ENCODE assay signal across 8 cellular contexts in the genomic region with DNA sequence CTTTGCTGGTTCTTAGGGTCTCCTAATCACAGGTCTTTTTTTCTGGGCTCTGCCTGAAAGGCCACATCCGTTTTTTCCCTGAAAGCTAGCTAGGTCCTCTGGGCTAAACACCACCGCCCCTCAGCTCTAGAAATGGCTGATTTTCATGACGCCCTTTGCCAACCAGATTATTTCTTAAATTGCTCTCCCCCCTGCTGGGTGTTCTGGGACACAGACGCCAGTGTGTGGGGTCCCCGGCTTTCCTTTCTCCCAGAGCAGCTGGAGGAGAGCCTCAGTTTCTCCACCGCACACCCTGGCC. TPM values are rescaled to one million over a fixed set of nuclear protein-coding genes. Genes with fewer than 3 reads are reported as not detected.
A peak's percentile ranks its signal among the peaks of the same experiment; 100 is the strongest.
DNase-seq lines count a peak whose midpoint lies in the region; ATAC-seq and TF ChIP-seq lines count a peak whose summit lies in the region.

No MANE protein-coding gene starts in this region.

- peak; percentile 31 for DNase-seq in GM03348 (ENCODE audit: low spot score)
- DNase-seq in SJSA1 (ENCODE audit: low read depth in 1 of 2, low spot score in 2 of 2), result no peak
- DNase-seq in fibroblast of the aortic adventitia (ENCODE audit: low read depth), result peak; percentile 55
- no peak for DNase-seq in prostate gland (ENCODE audit: low spot score)
- DNase-seq in COLO668 (lab: John Stamatoyannopoulos, UW; ENCODE audit: unreplicated experiment), result no peak

- no peak for TF ChIP-seq POLR2A in prostate gland (IDR thresholded peaks at IDR 0.05)

- intact Hi-C loops in prostate gland (cut with DNase I), result loop anchor here (2.0 to 5.0 kb wide), 2 partner anchors 63 to 114 kb away; partner anchors contain the start of gene TSFM

- H3K4me3 ChIP-seq in SJSA1, result peak overlapping the region; percentile 45
- H3K4me3 ChIP-seq in fibroblast of the aortic adventitia (ENCODE audit: low read depth, low read length), result peak overlapping the region; percentile 55
- peak overlapping the region; percentile 49 to 60 for H3K4me3 ChIP-seq in prostate gland

- ATAC-seq in HG03565 (IDR thresholded peaks at IDR 0.05; ENCODE audit: unreplicated experiment), result no peak
- no peak for ATAC-seq in HG02610 (IDR thresholded peaks at IDR 0.05; ENCODE audit: unreplicated experiment)
- ATAC-seq in GM21619 (IDR thresholded peaks at IDR 0.05; ENCODE audit: unreplicated experiment), result no peak

- no peaks in the 10 kb centered on the region for H3K27me3 ChIP-seq in SJSA1 (replicated peaks)
- no peaks in the 10 kb centered on the region for H3K27me3 ChIP-seq in prostate gland (replicated peaks; ENCODE audit: insufficient read depth)

- peak overlapping the region; percentile 86 for H3K27ac ChIP-seq in SJSA1
- H3K27ac ChIP-seq in prostate gland, result peak overlapping the region; percentile 89 to 90

- TF ChIP-seq CTCF in fibroblast of the aortic adventitia (IDR thresholded peaks at IDR 0.05; ENCODE audit: insufficient read depth, low read length) (no peak), prostate gland (IDR thresholded peaks at IDR 0.05) (no peak)

- H3K36me3 ChIP-seq in SJSA1, result no peaks in the 10 kb centered on the region
- H3K36me3 ChIP-seq in prostate gland, result no peaks in the 10 kb centered on the region

- H3K4me1 ChIP-seq in SJSA1 (replicated peaks), result peaks cover 65% of the 10 kb centered on the region
- H3K4me1 ChIP-seq in prostate gland (replicated peaks), result peaks cover 25% of the 10 kb centered on the region

- WGBS in prostate gland, result 11% methylated on average over 6 of the region's 6 CpGs

- H3K9me3 ChIP-seq in SJSA1 (replicated peaks) (no peaks in the 10 kb centered on the region), prostate gland (no peaks in the 10 kb centered on the region)

RNA-seq across cellular contexts. Expression of gene ATP23, which starts 45.3 kb away (rescaled TPM):
- 275 and 410 TPM in 2 replicates for total RNA-seq in SJSA1 (2014; rRNA removed; shearing (Covaris generic))
- total RNA-seq in fibroblast of the aortic adventitia (ENCODE audit: low replicate concordance) (5.6 and 10.1 TPM in 2 replicates), prostate gland (10 to 100 TPM in 1 of 2 donors, 1 to 10 TPM in 1; 8.0 to 15.0 TPM)

RNA-seq across cellular contexts. Expression of gene CTDSP2, which starts 49.6 kb away (rescaled TPM):
- 420 and 508 TPM in 2 replicates for total RNA-seq in SJSA1 (2014; rRNA removed; shearing (Covaris generic))
- total RNA-seq in fibroblast of the aortic adventitia (ENCODE audit: low replicate concordance) (90.7 and 128 TPM in 2 replicates), prostate gland (100 to 1,000 TPM in 1 of 2 donors, 10 to 100 TPM in 1; 99.2 to 159 TPM)

Comparison
In these comparisons a context has a peak if more than half of its experiments do, and no peak if none do; other contexts are left out.
1. DNase-seq: peak in GM03348 (single experiment) and fibroblast of the aortic adventitia (single experiment); none in SJSA1 (0 of 2), prostate gland (single experiment) and COLO668 (single experiment).
2. RNA of gene ATP23, which starts 45.3 kb away (total RNA-seq): 275 to 410 TPM in SJSA1; 8.0 to 15.0 TPM in prostate gland and 5.6 to 10.1 TPM in fibroblast of the aortic adventitia; every median in the first group is over 10 times any median in the second.
3. Peak in every context shown above with its lines, with median percentiles within 50 percentile points of each other: H3K4me3 ChIP-seq.